Comparison of ENCODE assay signal across 16 cellular contexts in the genomic region with DNA sequence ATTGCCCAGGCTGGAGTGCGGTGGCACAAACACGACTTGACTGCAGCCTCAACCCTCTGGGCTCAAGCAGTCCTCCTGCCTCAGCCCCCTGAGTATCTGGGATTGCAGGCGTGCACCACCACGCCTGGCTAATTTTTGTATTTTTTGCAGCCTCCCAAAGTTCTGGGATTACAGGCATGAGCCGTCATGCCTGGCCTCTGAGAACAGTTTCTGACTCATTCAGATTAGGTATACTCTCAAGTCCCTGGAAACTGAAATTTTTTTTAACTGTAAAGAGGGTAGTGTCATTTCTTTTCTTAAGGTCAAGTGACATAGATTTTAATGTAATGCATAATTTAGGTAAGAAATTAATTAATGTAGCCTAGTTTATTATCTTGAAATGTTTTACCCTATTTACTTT.
DNase-seq lines count a peak whose midpoint lies in the region; ATAC-seq and TF ChIP-seq lines count a peak whose summit lies in the region.
"Had no signal": no experiment of that assay in that cellular context is flagged by ENCODE, and none has a peak within 500 bp of the region (broad histone marks: within the 10 kb centered on the region; RNA-seq: fewer than 3 reads in every experiment).

No MANE protein-coding gene starts in this region.

- H3K36me3 ChIP-seq in mammary epithelial cell (ENCODE audit: insufficient read depth, low read length) (peaks cover 21% of the 10 kb centered on the region), body of pancreas (replicated peaks in 1 of 2; ENCODE audit: insufficient read depth in 1 of 2, low read depth in 2 of 2) (peaks cover 0 to 3% of the 10 kb centered on the region in 2 donors)

- in situ Hi-C loops in mammary epithelial cell (cut with MboI; ENCODE audit: low sequenced_read_pairs in 2 of 2): loop anchor here (5.0 kb wide), 2 partner anchors 193 to 198 kb away; no protein-coding TSS in a partner anchor

- dilution Hi-C loops in mammary epithelial cell (cut with HindIII; ENCODE audit: low sequenced_read_pairs): no loop called here

- 45% methylated on average over 5 of the region's 5 CpGs for WGBS in mammary epithelial cell (ENCODE audit: low coverage, missing lambda C conversion rate)
- 86 to 92% methylated on average over 5 of the region's 5 CpGs for WGBS in body of pancreas, 2 donors

- H3K9me3 ChIP-seq in mammary epithelial cell (replicated peaks; ENCODE audit: insufficient read depth, low read length): no peaks in the 10 kb centered on the region
- no peaks in the 10 kb centered on the region for H3K9me3 ChIP-seq in body of pancreas

- peak overlapping the region; percentile 26 to 33 for H3K27ac Mint-ChIP-seq in natural killer cell treated with Interleukin-12 subunit alpha and Interleukin-12 subunit beta and Interleukin-15 and Interleukin-18, amount 100 ng/mL, for 72 hours
- no peak overlapping the region for H3K27ac Mint-ChIP-seq in natural killer cell
- no peak overlapping the region for H3K27ac Mint-ChIP-seq in activated T-cell treated with anti-CD3 and anti-CD28 coated beads, Interleukin-2, amount 50 U/mL, for 72 hours
- H3K27ac Mint-ChIP-seq: activated CD8-positive, alpha-beta memory T cell treated with anti-CD3 and anti-CD28 coated beads, Interleukin-2, amount 10 ng/mL, durations not matched to agents 7 days and 5 days; dendritic cell treated with granulocyte-macrophage colony-stimulating factor and Interleukin-4, amounts not matched to agents 40 ng/mL and 50 ng/mL, for 4 days had no signal

- no peaks in the 10 kb centered on the region for H3K27me3 ChIP-seq in mammary epithelial cell (ENCODE audit: insufficient read depth, low read length)
- H3K27me3 ChIP-seq in body of pancreas: no peaks in the 10 kb centered on the region

- H3K79me2 ChIP-seq in mammary epithelial cell (ENCODE audit: insufficient read depth, low read length): no peaks in the 10 kb centered on the region

- no peaks in the 10 kb centered on the region for H4K20me1 ChIP-seq in mammary epithelial cell (ENCODE audit: insufficient read depth, low read length)

- intact Hi-C loops in natural killer cell (cut with micrococcal nuclease): loop anchor here (5.0 kb wide), 2 partner anchors 198 to 368 kb away; no protein-coding TSS in a partner anchor
- intact Hi-C loops in mammary epithelial cell (cut with micrococcal nuclease): loop anchor here (5.0 kb wide), 2 partner anchors 263 to 283 kb away; no protein-coding TSS in a partner anchor
- intact Hi-C loops in body of pancreas (cut with DNase I): loop anchor here (10.0 kb wide), 1 partner anchor 201 kb away; no protein-coding TSS in a partner anchor

- H3K4me1 ChIP-seq in mammary epithelial cell (ENCODE audit: insufficient read depth, low read length): peaks cover 10% of the 10 kb centered on the region
- H3K4me1 ChIP-seq in body of pancreas: no peaks in the 10 kb centered on the region

- no peak for DNase-seq in natural killer cell treated with Interleukin-12 subunit alpha and Interleukin-12 subunit beta and Interleukin-15 and Interleukin-18, amount 100 ng/mL, for 72 hours (ENCODE audit: low spot score)
- DNase-seq in natural killer cell (no peak), mammary epithelial cell (peak; percentile 50), glomerular visceral epithelial cell (ENCODE audit: extremely low spot score) (peak; percentile 30), ureter (ENCODE audit: low spot score) (no peak), body of pancreas (no peak)
- DNase-seq in activated T-cell treated with anti-CD3 and anti-CD28 coated beads, Interleukin-2, amount 50 U/mL, for 72 hours: no peak
- DNase-seq: activated CD8-positive, alpha-beta memory T cell treated with anti-CD3 and anti-CD28 coated beads, Interleukin-2, amount 10 ng/mL, durations not matched to agents 7 days and 5 days; COR-L47; mesendoderm; NCI-H1105; NCI-H2227 treated with DMSO at 0.1 percent for 48 hours; stimulated activated naive CD4-positive, alpha-beta T cell treated with Interleukin-2 at 50 U/mL for 16 hours had no signal

- CTCF ChIA-PET in mammary epithelial cell (lab: Charles Lee; ENCODE audit: low non-redundant PET): no interaction called here

- no peaks in the 10 kb centered on the region for H3K36me3 Mint-ChIP-seq in natural killer cell treated with Interleukin-12 subunit alpha and Interleukin-12 subunit beta and Interleukin-15 and Interleukin-18, amount 100 ng/mL, for 72 hours
- no peaks in the 10 kb centered on the region for H3K36me3 Mint-ChIP-seq in natural killer cell
- H3K36me3 Mint-ChIP-seq in activated T-cell treated with anti-CD3 and anti-CD28 coated beads, Interleukin-2, amount 50 U/mL, for 72 hours (ENCODE audit: insufficient read depth in 2 of 2): peaks cover 2 to 8% of the 10 kb centered on the region in 2 donors
- H3K36me3 Mint-ChIP-seq: activated naive CD4-positive, alpha-beta T cell treated with anti-CD3 and anti-CD28 coated beads, Interleukin-2, amount 50 U/mL, for 72 hours had no signal

- H3K9me3 Mint-ChIP-seq in natural killer cell treated with Interleukin-12 subunit alpha and Interleukin-12 subunit beta and Interleukin-15 and Interleukin-18, amount 100 ng/mL, for 72 hours: no peaks in the 10 kb centered on the region
- H3K9me3 Mint-ChIP-seq in natural killer cell: no peaks in the 10 kb centered on the region
- no peaks in the 10 kb centered on the region for H3K9me3 Mint-ChIP-seq in activated T-cell treated with anti-CD3 and anti-CD28 coated beads, Interleukin-2, amount 50 U/mL, for 72 hours
- H3K9me3 Mint-ChIP-seq: activated naive CD4-positive, alpha-beta T cell treated with anti-CD3 and anti-CD28 coated beads, Interleukin-2, amount 50 U/mL, for 72 hours; dendritic cell treated with granulocyte-macrophage colony-stimulating factor and Interleukin-4, amounts not matched to agents 40 ng/mL and 50 ng/mL, for 4 days had no signal

- TF ChIP-seq CTCF in natural killer cell (IDR thresholded peaks at IDR 0.05): no peak
- TF ChIP-seq CTCF in mammary epithelial cell (conservative IDR thresholded peaks at IDR 0.05 in 1 of 2, IDR thresholded peaks at IDR 0.05 in 1 of 2; ENCODE audit: extremely low read depth in 1 of 2, insufficient read depth in 1 of 2, low read depth in 1 of 2, low read length in 2 of 2): no peak
- TF ChIP-seq CTCF in body of pancreas (IDR thresholded peaks at IDR 0.05): no peak

- no peak overlapping the region for H3K4me3 ChIP-seq in mammary epithelial cell (replicated peaks in 1 of 3; ENCODE audit: insufficient read depth in 1 of 3, low read depth in 2 of 3, low read length in 3 of 3)
- no peak overlapping the region for H3K4me3 ChIP-seq in body of pancreas

- ATAC-seq in natural killer cell treated with Interleukin-12 subunit alpha and Interleukin-12 subunit beta and Interleukin-15 and Interleukin-18, amount 100 ng/mL, for 72 hours: no peak
- ATAC-seq in natural killer cell (no peak), GM21723 (IDR thresholded peaks at IDR 0.05; ENCODE audit: unreplicated experiment) (no peak), body of pancreas (no peak)
- ATAC-seq in activated T-cell treated with anti-CD3 and anti-CD28 coated beads, Interleukin-2, amount 50 U/mL, for 72 hours (replicated peaks in 1 of 2): no peak

- no peak overlapping the region for H3K4me3 Mint-ChIP-seq in natural killer cell treated with Interleukin-12 subunit alpha and Interleukin-12 subunit beta and Interleukin-15 and Interleukin-18, amount 100 ng/mL, for 72 hours
- H3K4me3 Mint-ChIP-seq in natural killer cell: no peak overlapping the region
- H3K4me3 Mint-ChIP-seq in activated T-cell treated with anti-CD3 and anti-CD28 coated beads, Interleukin-2, amount 50 U/mL, for 72 hours: no peak overlapping the region
- H3K4me3 Mint-ChIP-seq: activated CD8-positive, alpha-beta memory T cell treated with anti-CD3 and anti-CD28 coated beads, Interleukin-2, amount 10 ng/mL, durations not matched to agents 7 days and 5 days; dendritic cell treated with granulocyte-macrophage colony-stimulating factor and Interleukin-4, amounts not matched to agents 40 ng/mL and 50 ng/mL, for 4 days had no signal

- peaks cover 6 to 7% of the 10 kb centered on the region in 2 donors for H3K4me1 Mint-ChIP-seq in natural killer cell treated with Interleukin-12 subunit alpha and Interleukin-12 subunit beta and Interleukin-15 and Interleukin-18, amount 100 ng/mL, for 72 hours (ENCODE audit: low read depth in 2 of 2)
- peaks cover 7 to 8% of the 10 kb centered on the region in 2 donors for H3K4me1 Mint-ChIP-seq in natural killer cell
- H3K4me1 Mint-ChIP-seq in activated T-cell treated with anti-CD3 and anti-CD28 coated beads, Interleukin-2, amount 50 U/mL, for 72 hours (ENCODE audit: low read depth): peaks cover 9% of the 10 kb centered on the region

- H3K4me2 ChIP-seq in mammary epithelial cell (ENCODE audit: insufficient read depth, low read depth, low read length): no peak overlapping the region

- no TSS peak for BruUV-seq in mammary epithelial cell (replicated peaks; lab: Mats Ljungman, UMichigan)

- no peak overlapping the region for H3K9ac ChIP-seq in mammary epithelial cell (ENCODE audit: insufficient read depth, low read length)

- no peaks in the 10 kb centered on the region for H3K27me3 Mint-ChIP-seq in natural killer cell treated with Interleukin-12 subunit alpha and Interleukin-12 subunit beta and Interleukin-15 and Interleukin-18, amount 100 ng/mL, for 72 hours
- H3K27me3 Mint-ChIP-seq in natural killer cell (ENCODE audit: low read depth in 2 of 2): no peaks in the 10 kb centered on the region
- H3K27me3 Mint-ChIP-seq in activated T-cell treated with anti-CD3 and anti-CD28 coated beads, Interleukin-2, amount 50 U/mL, for 72 hours (ENCODE audit: low read depth): no peaks in the 10 kb centered on the region
- H3K27me3 Mint-ChIP-seq: activated CD8-positive, alpha-beta memory T cell treated with anti-CD3 and anti-CD28 coated beads, Interleukin-2, amount 10 ng/mL, durations not matched to agents 7 days and 5 days; dendritic cell treated with granulocyte-macrophage colony-stimulating factor and Interleukin-4, amounts not matched to agents 40 ng/mL and 50 ng/mL, for 4 days had no signal

- H3K27ac ChIP-seq in mammary epithelial cell (ENCODE audit: insufficient read depth, low read depth, low read length) (no peak overlapping the region), body of pancreas (no peak overlapping the region)

- H2AFZ ChIP-seq in mammary epithelial cell (ENCODE audit: low read depth, low read length): no peak overlapping the region

- TF ChIP-seq POLR2A in body of pancreas (IDR thresholded peaks at IDR 0.05): no peak

Comparison
In these comparisons a context has a peak if more than half of its experiments do, and no peak if none do; other contexts are left out.
1. H3K27ac Mint-ChIP-seq: peak in natural killer cell treated with Interleukin-12 subunit alpha and Interleukin-12 subunit beta and Interleukin-15 and Interleukin-18, amount 100 ng/mL, for 72 hours (2 of 2); none in natural killer cell (0 of 2) and activated T-cell treated with anti-CD3 and anti-CD28 coated beads, Interleukin-2, amount 50 U/mL, for 72 hours (single experiment).
2. DNase-seq: peak in mammary epithelial cell (single experiment) and glomerular visceral epithelial cell (single experiment); none in natural killer cell treated with Interleukin-12 subunit alpha and Interleukin-12 subunit beta and Interleukin-15 and Interleukin-18, amount 100 ng/mL, for 72 hours (single experiment), natural killer cell (single experiment), ureter (single experiment), activated T-cell treated with anti-CD3 and anti-CD28 coated beads, Interleukin-2, amount 50 U/mL, for 72 hours (0 of 2) and body of pancreas (0 of 4).